Comparison of ENCODE assay signal across 1 cellular context in genomic region chr20:6007529-6008103, GRCh38.
TF ChIP-seq lines count a peak whose summit lies in the region.

No MANE protein-coding gene starts in this region.

TF ChIP-seq in HepG2, 621 proteins besides CTCF, POLR2A, EP300 and RAD21 (continued from another document and continues in another):
- TF ChIP-seq ZNF766 (CRISPR knock-in tag; IDR thresholded peaks at IDR 0.05; ENCODE audit: borderline replicate concordance), result no peak
- TF ChIP-seq FOXJ3 (CRISPR knock-in tag; IDR thresholded peaks at IDR 0.05; ENCODE audit: borderline replicate concordance), result peak; percentile 92
- no peak for TF ChIP-seq ZNF160 (CRISPR knock-in tag; IDR thresholded peaks at IDR 0.05)
- TF ChIP-seq ZFP1 (CRISPR knock-in tag; IDR thresholded peaks at IDR 0.05), result peak; percentile 80; the same call in 1 of the 2 replicates
- TF ChIP-seq ELF1 (CRISPR knock-in tag; IDR thresholded peaks at IDR 0.05), result 0 out of 2 replicates have a peak, but pooled peaks have one; percentile 24
- peak; percentile 90; the same call in 1 of the 2 replicates for TF ChIP-seq SNAPC5 (CRISPR knock-in tag; IDR thresholded peaks at IDR 0.05; ENCODE audit: borderline replicate concordance)
- TF ChIP-seq ZNF720 (CRISPR knock-in tag; IDR thresholded peaks at IDR 0.05), result no peak
- TF ChIP-seq RXRB (CRISPR knock-in tag; IDR thresholded peaks at IDR 0.05; ENCODE audit: borderline replicate concordance), result peak; percentile 99
- TF ChIP-seq ZNF879 (CRISPR knock-in tag; IDR thresholded peaks at IDR 0.05), result peak; percentile 71; the same call in 1 of the 2 replicates
- TF ChIP-seq SAP130 (CRISPR knock-in tag; IDR thresholded peaks at IDR 0.05; ENCODE audit: low read depth), result peak; percentile 99
- peak; percentile 70; the same call in 1 of the 2 replicates for TF ChIP-seq ATF1 (CRISPR knock-in tag; IDR thresholded peaks at IDR 0.05)
- peak; percentile 68; the same call in 1 of the 2 replicates for TF ChIP-seq KAT8 (CRISPR knock-in tag; IDR thresholded peaks at IDR 0.05)
- TF ChIP-seq BRF2 (CRISPR knock-in tag; IDR thresholded peaks at IDR 0.05), result peak; percentile 91
- TF ChIP-seq TCF7L2 (IDR thresholded peaks at IDR 0.05; ENCODE audit: low read depth, low read length), result peak; percentile 76
- peak; percentile 95 for TF ChIP-seq NCOA2 (CRISPR knock-in tag; IDR thresholded peaks at IDR 0.05)
- 0 out of 2 replicates have a peak, but pooled peaks have one; percentile 66 for TF ChIP-seq KLF6 (CRISPR knock-in tag; IDR thresholded peaks at IDR 0.05)
- TF ChIP-seq ZNF556 (CRISPR knock-in tag; IDR thresholded peaks at IDR 0.05; ENCODE audit: borderline replicate concordance), result no peak; the same call in 1 of the 2 replicates
- peak; percentile 44; the same call in 1 of the 2 replicates for TF ChIP-seq ATF3 (CRISPR knock-in tag; IDR thresholded peaks at IDR 0.05)
- TF ChIP-seq, protein P1, sequence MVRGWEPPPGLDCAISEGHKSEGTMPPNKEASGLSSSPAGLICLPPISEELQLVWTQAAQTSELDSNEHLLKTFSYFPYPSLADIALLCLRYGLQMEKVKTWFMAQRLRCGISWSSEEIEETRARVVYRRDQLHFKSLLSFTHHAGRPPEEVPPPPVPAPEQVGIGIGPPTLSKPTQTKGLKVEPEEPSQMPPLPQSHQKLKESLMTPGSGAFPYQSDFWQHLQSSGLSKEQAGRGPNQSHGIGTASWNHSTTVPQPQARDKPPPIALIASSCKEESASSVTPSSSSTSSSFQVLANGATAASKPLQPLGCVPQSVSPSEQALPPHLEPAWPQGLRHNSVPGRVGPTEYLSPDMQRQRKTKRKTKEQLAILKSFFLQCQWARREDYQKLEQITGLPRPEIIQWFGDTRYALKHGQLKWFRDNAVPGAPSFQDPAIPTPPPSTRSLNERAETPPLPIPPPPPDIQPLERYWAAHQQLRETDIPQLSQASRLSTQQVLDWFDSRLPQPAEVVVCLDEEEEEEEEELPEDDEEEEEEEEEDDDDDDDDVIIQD (CRISPR knock-in tag; IDR thresholded peaks at IDR 0.05; ENCODE audit: low read depth), result peak; percentile 89; the same call in 1 of the 2 replicates
- peak; percentile 95 for TF ChIP-seq MIXL1 (CRISPR knock-in tag; IDR thresholded peaks at IDR 0.05)
- TF ChIP-seq ZSCAN20 (CRISPR knock-in tag; IDR thresholded peaks at IDR 0.05; ENCODE audit: borderline replicate concordance), result 0 out of 2 replicates have a peak, but pooled peaks have one; percentile 60
- no peak for TF ChIP-seq HIC2 (CRISPR knock-in tag; IDR thresholded peaks at IDR 0.05; ENCODE audit: low read depth)
- TF ChIP-seq FOXO1 (CRISPR knock-in tag; IDR thresholded peaks at IDR 0.05), result peak; percentile 89
- peak; percentile 58; the same call in 1 of the 2 replicates for TF ChIP-seq PHF21A (CRISPR knock-in tag; IDR thresholded peaks at IDR 0.05)
- no peak; the same call in none of the 2 replicates for TF ChIP-seq NKX3-1 (CRISPR knock-in tag; IDR thresholded peaks at IDR 0.05)
- TF ChIP-seq ZNF607 (CRISPR knock-in tag; IDR thresholded peaks at IDR 0.05; ENCODE audit: borderline replicate concordance), result no peak
- TF ChIP-seq EZH2 (conservative IDR thresholded peaks at IDR 0.05; ENCODE audit: low read depth, low read length), result no peak
- TF ChIP-seq CEBPB (IDR thresholded peaks at IDR 0.05; ENCODE audit: borderline replicate concordance, low read depth, low read length), result peak; percentile 56; the same call in 1 of the 2 replicates
- TF ChIP-seq FOSL2 (CRISPR knock-in tag; IDR thresholded peaks at IDR 0.05), result peak; percentile 37; the same call in 1 of the 2 replicates
- peak; percentile 93 for TF ChIP-seq HDAC1 (CRISPR knock-in tag; IDR thresholded peaks at IDR 0.05)
- peak; percentile 77; the same call in 1 of the 2 replicates for TF ChIP-seq ZNF12 (CRISPR knock-in tag; IDR thresholded peaks at IDR 0.05)
- 0 out of 2 replicates have a peak, but pooled peaks have one; percentile 44 for TF ChIP-seq ZNF780A (CRISPR knock-in tag; IDR thresholded peaks at IDR 0.05)
- no peak for TF ChIP-seq ZNF44 (CRISPR knock-in tag; IDR thresholded peaks at IDR 0.05)
- peak; percentile 56; the same call in 1 of the 2 replicates for TF ChIP-seq HMGXB3 (CRISPR knock-in tag; IDR thresholded peaks at IDR 0.05; ENCODE audit: borderline replicate concordance)
- 0 out of 2 replicates have a peak, but pooled peaks have one; percentile 45 for TF ChIP-seq ZSCAN21 (CRISPR knock-in tag; IDR thresholded peaks at IDR 0.05; ENCODE audit: borderline replicate concordance)
- TF ChIP-seq ZBTB39 (CRISPR knock-in tag; IDR thresholded peaks at IDR 0.05), result peak; percentile 48; the same call in 1 of the 2 replicates
- no peak for TF ChIP-seq EEA1 (CRISPR knock-in tag; IDR thresholded peaks at IDR 0.05; ENCODE audit: borderline replicate concordance)
- TF ChIP-seq TCF7 (IDR thresholded peaks at IDR 0.05; ENCODE audit: low read depth), result peak; percentile 97
- TF ChIP-seq REST (IDR thresholded peaks at IDR 0.05; ENCODE audit: borderline replicate concordance in 1 of 2, low read depth in 1 of 2, low read length in 2 of 2), result peak in 1 of 2 experiments; percentile 83; a peak in 2 of 4 replicates
- TF ChIP-seq TARDBP (CRISPR knock-in tag; IDR thresholded peaks at IDR 0.05), result peak; percentile 99
- TF ChIP-seq, protein P2, sequence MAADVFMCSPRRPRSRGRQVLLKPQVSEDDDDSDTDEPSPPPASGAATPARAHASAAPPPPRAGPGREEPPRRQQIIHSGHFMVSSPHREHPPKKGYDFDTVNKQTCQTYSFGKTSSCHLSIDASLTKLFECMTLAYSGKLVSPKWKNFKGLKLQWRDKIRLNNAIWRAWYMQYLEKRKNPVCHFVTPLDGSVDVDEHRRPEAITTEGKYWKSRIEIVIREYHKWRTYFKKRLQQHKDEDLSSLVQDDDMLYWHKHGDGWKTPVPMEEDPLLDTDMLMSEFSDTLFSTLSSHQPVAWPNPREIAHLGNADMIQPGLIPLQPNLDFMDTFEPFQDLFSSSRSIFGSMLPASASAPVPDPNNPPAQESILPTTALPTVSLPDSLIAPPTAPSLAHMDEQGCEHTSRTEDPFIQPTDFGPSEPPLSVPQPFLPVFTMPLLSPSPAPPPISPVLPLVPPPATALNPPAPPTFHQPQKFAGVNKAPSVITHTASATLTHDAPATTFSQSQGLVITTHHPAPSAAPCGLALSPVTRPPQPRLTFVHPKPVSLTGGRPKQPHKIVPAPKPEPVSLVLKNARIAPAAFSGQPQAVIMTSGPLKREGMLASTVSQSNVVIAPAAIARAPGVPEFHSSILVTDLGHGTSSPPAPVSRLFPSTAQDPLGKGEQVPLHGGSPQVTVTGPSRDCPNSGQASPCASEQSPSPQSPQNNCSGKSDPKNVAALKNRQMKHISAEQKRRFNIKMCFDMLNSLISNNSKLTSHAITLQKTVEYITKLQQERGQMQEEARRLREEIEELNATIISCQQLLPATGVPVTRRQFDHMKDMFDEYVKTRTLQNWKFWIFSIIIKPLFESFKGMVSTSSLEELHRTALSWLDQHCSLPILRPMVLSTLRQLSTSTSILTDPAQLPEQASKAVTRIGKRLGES (CRISPR knock-in tag; IDR thresholded peaks at IDR 0.05; ENCODE audit: borderline replicate concordance), result 0 out of 2 replicates have a peak, but pooled peaks have one; percentile 37
